ENCODE assay signal across 8 cellular contexts in genomic region chr7:29609162-29610030, GRCh38. TPM values are rescaled to one million over a fixed set of nuclear protein-coding genes. Genes with fewer than 3 reads are reported as not detected.
DNase-seq lines count a peak whose midpoint lies in the region; ATAC-seq and TF ChIP-seq lines count a peak whose summit lies in the region.

No MANE protein-coding gene starts in this region.

- H3K27me3 ChIP-seq in kidney epithelial cell (ENCODE audit: control insufficient read depth, insufficient read depth, low read length) = no peaks in the 10 kb centered on the region

- peaks cover 7% of the 10 kb centered on the region for H3K27me3 Mint-ChIP-seq in WTC11 (ENCODE audit: low read depth)
- no peaks in the 10 kb centered on the region for H3K27me3 Mint-ChIP-seq in activated T-cell treated with anti-CD3 and anti-CD28 coated beads, Interleukin-2, amount 50 U/mL, for 72 hours (ENCODE audit: low read depth)

- peak; percentile 82 for TF ChIP-seq CTCF in WTC11 (IDR thresholded peaks at IDR 0.05)
- TF ChIP-seq CTCF in kidney epithelial cell (IDR thresholded peaks at IDR 0.05; ENCODE audit: insufficient read depth, low read length, poor library complexity, severe bottlenecking) = peak; percentile 53

- H3K36me3 Mint-ChIP-seq in WTC11 = peaks cover 2% of the 10 kb centered on the region
- H3K36me3 Mint-ChIP-seq in activated T-cell treated with anti-CD3 and anti-CD28 coated beads, Interleukin-2, amount 50 U/mL, for 72 hours (ENCODE audit: insufficient read depth in 2 of 2) = no peaks in the 10 kb centered on the region

- H3K9me3 Mint-ChIP-seq in WTC11 = peaks cover 8% of the 10 kb centered on the region
- peaks cover 0 to under 1% of the 10 kb centered on the region in 2 donors for H3K9me3 Mint-ChIP-seq in activated T-cell treated with anti-CD3 and anti-CD28 coated beads, Interleukin-2, amount 50 U/mL, for 72 hours

- H3K4me1 Mint-ChIP-seq in WTC11 = peaks cover 53% of the 10 kb centered on the region
- no peaks in the 10 kb centered on the region for H3K4me1 Mint-ChIP-seq in activated T-cell treated with anti-CD3 and anti-CD28 coated beads, Interleukin-2, amount 50 U/mL, for 72 hours (ENCODE audit: low read depth)

- H3K36me3 ChIP-seq in kidney epithelial cell (ENCODE audit: control insufficient read depth, insufficient read depth, low read length) = no peaks in the 10 kb centered on the region

- no peak overlapping the region for H3K4me3 ChIP-seq in kidney epithelial cell (ENCODE audit: low read depth, low read length)

- CTCF ChIA-PET in WTC11 (lab: Charles Lee) = interaction anchor here (0.6 to 1.6 kb wide), 6 partner anchors 11 to 653 kb away, joined by 3 to 7 read pairs (median 4); no protein-coding TSS in a partner anchor

- H3K4me3 Mint-ChIP-seq in WTC11 = no peak overlapping the region
- no peak overlapping the region for H3K4me3 Mint-ChIP-seq in activated T-cell treated with anti-CD3 and anti-CD28 coated beads, Interleukin-2, amount 50 U/mL, for 72 hours

- ATAC-seq in WTC11 = peak; percentile 65
- ATAC-seq in activated T-cell treated with anti-CD3 and anti-CD28 coated beads, Interleukin-2, amount 50 U/mL, for 72 hours (replicated peaks in 1 of 2) = no peak

- no peak overlapping the region for H3K27ac Mint-ChIP-seq in WTC11
- H3K27ac Mint-ChIP-seq in activated T-cell treated with anti-CD3 and anti-CD28 coated beads, Interleukin-2, amount 50 U/mL, for 72 hours = no peak overlapping the region

- POLR2A ChIA-PET in WTC11 (lab: Charles Lee) = no interaction called here

- DNase-seq in D341Med (ENCODE audit: low spot score) (peak; percentile 56), LHCN-M2 (ENCODE audit: low read depth) (peak; percentile 49), WTC11 (ENCODE audit: low spot score) (peak; percentile 49), kidney epithelial cell (ENCODE audit: low read depth) (no peak), NCI-H2227 treated with DMSO at 0.1 percent for 48 hours (lab: John Stamatoyannopoulos, UW) (no peak), hippocampal formation (lab: John Stamatoyannopoulos, UW) (no peak)
- no peak for DNase-seq in activated naive CD4-positive, alpha-beta T cell (lab: John Stamatoyannopoulos, UW)
- DNase-seq in activated T-cell treated with anti-CD3 and anti-CD28 coated beads, Interleukin-2, amount 50 U/mL, for 72 hours = no peak

TF ChIP-seq in WTC11, 78 proteins besides CTCF, POLR2A, EP300 and RAD21 (continues in another document):
- TF ChIP-seq, protein P1, sequence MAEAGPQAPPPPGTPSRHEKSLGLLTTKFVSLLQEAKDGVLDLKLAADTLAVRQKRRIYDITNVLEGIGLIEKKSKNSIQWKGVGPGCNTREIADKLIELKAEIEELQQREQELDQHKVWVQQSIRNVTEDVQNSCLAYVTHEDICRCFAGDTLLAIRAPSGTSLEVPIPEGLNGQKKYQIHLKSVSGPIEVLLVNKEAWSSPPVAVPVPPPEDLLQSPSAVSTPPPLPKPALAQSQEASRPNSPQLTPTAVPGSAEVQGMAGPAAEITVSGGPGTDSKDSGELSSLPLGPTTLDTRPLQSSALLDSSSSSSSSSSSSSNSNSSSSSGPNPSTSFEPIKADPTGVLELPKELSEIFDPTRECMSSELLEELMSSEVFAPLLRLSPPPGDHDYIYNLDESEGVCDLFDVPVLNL (CRISPR knock-in tag; IDR thresholded peaks at IDR 0.05; ENCODE audit: borderline replicate concordance, low read depth) = no peak
- TF ChIP-seq ZNF512 (CRISPR knock-in tag; IDR thresholded peaks at IDR 0.05; ENCODE audit: borderline replicate concordance) = no peak
- no peak for TF ChIP-seq EMX1 (CRISPR knock-in tag; IDR thresholded peaks at IDR 0.05)
- TF ChIP-seq USF2 (CRISPR knock-in tag; IDR thresholded peaks at IDR 0.05) = no peak
- TF ChIP-seq, protein P2, sequence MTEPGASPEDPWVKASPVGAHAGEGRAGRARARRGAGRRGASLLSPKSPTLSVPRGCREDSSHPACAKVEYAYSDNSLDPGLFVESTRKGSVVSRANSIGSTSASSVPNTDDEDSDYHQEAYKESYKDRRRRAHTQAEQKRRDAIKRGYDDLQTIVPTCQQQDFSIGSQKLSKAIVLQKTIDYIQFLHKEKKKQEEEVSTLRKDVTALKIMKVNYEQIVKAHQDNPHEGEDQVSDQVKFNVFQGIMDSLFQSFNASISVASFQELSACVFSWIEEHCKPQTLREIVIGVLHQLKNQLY (CRISPR knock-in tag; IDR thresholded peaks at IDR 0.05) = no peak
- TF ChIP-seq, protein P3, sequence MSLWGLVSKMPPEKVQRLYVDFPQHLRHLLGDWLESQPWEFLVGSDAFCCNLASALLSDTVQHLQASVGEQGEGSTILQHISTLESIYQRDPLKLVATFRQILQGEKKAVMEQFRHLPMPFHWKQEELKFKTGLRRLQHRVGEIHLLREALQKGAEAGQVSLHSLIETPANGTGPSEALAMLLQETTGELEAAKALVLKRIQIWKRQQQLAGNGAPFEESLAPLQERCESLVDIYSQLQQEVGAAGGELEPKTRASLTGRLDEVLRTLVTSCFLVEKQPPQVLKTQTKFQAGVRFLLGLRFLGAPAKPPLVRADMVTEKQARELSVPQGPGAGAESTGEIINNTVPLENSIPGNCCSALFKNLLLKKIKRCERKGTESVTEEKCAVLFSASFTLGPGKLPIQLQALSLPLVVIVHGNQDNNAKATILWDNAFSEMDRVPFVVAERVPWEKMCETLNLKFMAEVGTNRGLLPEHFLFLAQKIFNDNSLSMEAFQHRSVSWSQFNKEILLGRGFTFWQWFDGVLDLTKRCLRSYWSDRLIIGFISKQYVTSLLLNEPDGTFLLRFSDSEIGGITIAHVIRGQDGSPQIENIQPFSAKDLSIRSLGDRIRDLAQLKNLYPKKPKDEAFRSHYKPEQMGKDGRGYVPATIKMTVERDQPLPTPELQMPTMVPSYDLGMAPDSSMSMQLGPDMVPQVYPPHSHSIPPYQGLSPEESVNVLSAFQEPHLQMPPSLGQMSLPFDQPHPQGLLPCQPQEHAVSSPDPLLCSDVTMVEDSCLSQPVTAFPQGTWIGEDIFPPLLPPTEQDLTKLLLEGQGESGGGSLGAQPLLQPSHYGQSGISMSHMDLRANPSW (CRISPR knock-in tag; conservative IDR thresholded peaks at IDR 0.05; ENCODE audit: low read depth) = no peak
- no peak for TF ChIP-seq OVOL2 (CRISPR knock-in tag; IDR thresholded peaks at IDR 0.05; ENCODE audit: borderline replicate concordance)
- 0 out of 2 replicates have a peak, but pooled peaks have one; percentile 24 for TF ChIP-seq TEAD4 (CRISPR knock-in tag; IDR thresholded peaks at IDR 0.05)
- TF ChIP-seq, protein P4, sequence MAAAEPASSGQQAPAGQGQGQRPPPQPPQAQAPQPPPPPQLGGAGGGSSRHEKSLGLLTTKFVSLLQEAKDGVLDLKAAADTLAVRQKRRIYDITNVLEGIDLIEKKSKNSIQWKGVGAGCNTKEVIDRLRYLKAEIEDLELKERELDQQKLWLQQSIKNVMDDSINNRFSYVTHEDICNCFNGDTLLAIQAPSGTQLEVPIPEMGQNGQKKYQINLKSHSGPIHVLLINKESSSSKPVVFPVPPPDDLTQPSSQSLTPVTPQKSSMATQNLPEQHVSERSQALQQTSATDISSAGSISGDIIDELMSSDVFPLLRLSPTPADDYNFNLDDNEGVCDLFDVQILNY (CRISPR knock-in tag; IDR thresholded peaks at IDR 0.05) = no peak
- TF ChIP-seq ESRRA (CRISPR knock-in tag; IDR thresholded peaks at IDR 0.05; ENCODE audit: borderline replicate concordance) = no peak
- no peak for TF ChIP-seq CREB1 (CRISPR knock-in tag; IDR thresholded peaks at IDR 0.05)
- TF ChIP-seq RORB (CRISPR knock-in tag; IDR thresholded peaks at IDR 0.05) = no peak
- no peak for TF ChIP-seq ZBTB43 (CRISPR knock-in tag; IDR thresholded peaks at IDR 0.05)
- no peak for TF ChIP-seq TP53 (CRISPR knock-in tag; IDR thresholded peaks at IDR 0.05)
- TF ChIP-seq ATF1 (CRISPR knock-in tag; IDR thresholded peaks at IDR 0.05) = no peak

RNA-seq across cellular contexts. Expression of gene PRR15, which starts 45.8 kb away (rescaled TPM):
- not detected in 2 replicates for total RNA-seq in LHCN-M2 (2014; rRNA removed)
- 0.17 TPM for polyA plus RNA-seq in LHCN-M2 (2012)
- total RNA-seq in WTC11 (2021) = 17.6 to 22.7 TPM (median 21.2 TPM) in 3 replicates
- 16.2 and 21.4 TPM in 2 replicates for total RNA-seq in kidney epithelial cell
- not detected for total RNA-seq in activated T-cell treated with anti-CD3 and anti-CD28 coated beads, Interleukin-2, amount 50 U/mL, for 72 hours

Comparison
In these comparisons a context has a peak if more than half of its experiments do, and no peak if none do; other contexts are left out.
1. DNase-seq: peak in D341Med (single experiment), LHCN-M2 (single experiment) and WTC11 (single experiment); none in kidney epithelial cell (single experiment), NCI-H2227 treated with DMSO at 0.1 percent for 48 hours (single experiment), hippocampal formation (0 of 2), activated naive CD4-positive, alpha-beta T cell (0 of 4) and activated T-cell treated with anti-CD3 and anti-CD28 coated beads, Interleukin-2, amount 50 U/mL, for 72 hours (0 of 2).
2. RNA of gene PRR15, which starts 45.8 kb away (total RNA-seq): 16.2 to 21.4 TPM in kidney epithelial cell and 17.6 to 22.7 TPM in WTC11; not detected in LHCN-M2 and not detected in activated T-cell treated with anti-CD3 and anti-CD28 coated beads, Interleukin-2, amount 50 U/mL, for 72 hours; every median in the first group is over 10 times any median in the second.